ENCODE assay signal across 1 cellular context in the genomic region with DNA sequence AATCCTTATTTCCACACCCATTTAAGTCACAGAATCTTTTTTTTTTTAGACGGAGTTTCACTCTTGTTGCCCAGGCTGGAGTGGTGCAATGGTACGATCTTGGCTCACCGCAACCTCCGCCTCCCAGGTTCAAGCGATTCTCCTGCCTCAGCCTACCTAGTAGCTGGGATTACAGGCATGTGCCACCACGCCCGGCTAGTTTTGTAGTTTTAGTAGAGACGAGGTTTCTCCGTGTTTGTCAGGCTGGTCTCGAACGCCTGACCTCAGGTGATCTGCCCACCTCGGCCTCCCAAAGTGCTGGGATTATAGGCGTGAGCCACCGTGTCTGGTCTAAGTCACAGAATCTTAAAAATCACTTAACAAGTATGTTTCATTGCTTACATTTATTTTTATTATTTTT.
A peak's percentile ranks its signal among the peaks of the same experiment; 100 is the strongest.
DNase-seq lines count a peak whose midpoint lies in the region.
"Not testable (repeated sequence)": the region's sequence is repeated elsewhere in the genome, so short reads cannot be mapped to it uniquely, and the experiment has no call there.

No MANE protein-coding gene starts in this region.

- H3K27me3 ChIP-seq in mesenchymal stem cell (ENCODE audit: control insufficient read depth in 1 of 2, insufficient read depth in 1 of 2, low read length in 2 of 2): not testable (repeated sequence)

- not testable (repeated sequence) for H3K79me1 ChIP-seq in mesenchymal stem cell (replicated peaks; ENCODE audit: low read length, poor library complexity, severe bottlenecking)

- not testable (repeated sequence) for H2BK15ac ChIP-seq in mesenchymal stem cell (ENCODE audit: low read depth, poor library complexity, severe bottlenecking)

- H3K36me3 ChIP-seq in mesenchymal stem cell (ENCODE audit: control insufficient read depth in 1 of 2, insufficient read depth in 2 of 2, low read depth in 1 of 2, low read length in 2 of 2): not testable (repeated sequence)

- not testable (repeated sequence) for H2BK120ac ChIP-seq in mesenchymal stem cell (ENCODE audit: low read depth, low read length)

- H4K91ac ChIP-seq in mesenchymal stem cell (ENCODE audit: low read length): not testable (repeated sequence)

- not testable (repeated sequence) for H2BK12ac ChIP-seq in mesenchymal stem cell (ENCODE audit: low read length in 2 of 2)

- not testable (repeated sequence) for H3K23ac ChIP-seq in mesenchymal stem cell (ENCODE audit: low read length in 2 of 2)

- H2AK5ac ChIP-seq in mesenchymal stem cell (ENCODE audit: low read length, severe bottlenecking): not testable (repeated sequence)

- not testable (repeated sequence) for H3K9me3 ChIP-seq in mesenchymal stem cell (ENCODE audit: control insufficient read depth, low read length)

- H3K27ac ChIP-seq in mesenchymal stem cell (ENCODE audit: low read length, poor library complexity, severe bottlenecking): peak overlapping the region; percentile 40

- not testable (repeated sequence) for H3K4me1 ChIP-seq in mesenchymal stem cell (ENCODE audit: control insufficient read depth, insufficient read depth, low read depth, low read length)

- not testable (repeated sequence) for H3K4ac ChIP-seq in mesenchymal stem cell (ENCODE audit: low read depth in 1 of 2, low read length in 2 of 2)

- H3K4me2 ChIP-seq in mesenchymal stem cell (ENCODE audit: low read length, poor library complexity, severe bottlenecking): not testable (repeated sequence)

- not testable (repeated sequence) for H3K14ac ChIP-seq in mesenchymal stem cell (ENCODE audit: low read length in 2 of 2)

- not testable (repeated sequence) for H3K9ac ChIP-seq in mesenchymal stem cell (ENCODE audit: low read length)

- not testable (repeated sequence) for H4K8ac ChIP-seq in mesenchymal stem cell (ENCODE audit: low read length)

- H2BK5ac ChIP-seq in mesenchymal stem cell (ENCODE audit: low read depth, low read length, poor library complexity, severe bottlenecking): not testable (repeated sequence)

- H3K4me3 ChIP-seq in mesenchymal stem cell (ENCODE audit: insufficient read depth in 1 of 2, low read depth in 1 of 2, low read length in 2 of 2): not testable (repeated sequence)

- WGBS in mesenchymal stem cell: 96% methylated on average over 11 of the region's 14 CpGs

- not testable (repeated sequence) for DNase-seq in mesenchymal stem cell

- not testable (repeated sequence) for H3K18ac ChIP-seq in mesenchymal stem cell (ENCODE audit: low read depth in 1 of 2, low read length in 2 of 2)

- not testable (repeated sequence) for H2AFZ ChIP-seq in mesenchymal stem cell (ENCODE audit: low read depth, low read length)
